Comparison of ENCODE assay signal across 1 cellular context in genomic region chr4:108135549-108136209, GRCh38.
TF ChIP-seq lines count a peak whose summit lies in the region.

No MANE protein-coding gene starts in this region.

TF ChIP-seq in K562, 482 proteins besides CTCF, POLR2A, EP300 and RAD21 (continued from another document):
- TF ChIP-seq PBX2 (CRISPR knock-in tag; IDR thresholded peaks at IDR 0.05; ENCODE audit: low read depth) (no peak), PBX2 (tag; conservative IDR thresholded peaks at IDR 0.05; ENCODE audit: low read depth) (peak; percentile 40; the same call in 1 of the 2 replicates), CC2D1A (IDR thresholded peaks at IDR 0.05) (no peak), NR2C1 (IDR thresholded peaks at IDR 0.05) (no peak), NR2C1 (tag; IDR thresholded peaks at IDR 0.05) (no peak)
